Comparison of ENCODE assay signal across 17 cellular contexts in the genomic region with DNA sequence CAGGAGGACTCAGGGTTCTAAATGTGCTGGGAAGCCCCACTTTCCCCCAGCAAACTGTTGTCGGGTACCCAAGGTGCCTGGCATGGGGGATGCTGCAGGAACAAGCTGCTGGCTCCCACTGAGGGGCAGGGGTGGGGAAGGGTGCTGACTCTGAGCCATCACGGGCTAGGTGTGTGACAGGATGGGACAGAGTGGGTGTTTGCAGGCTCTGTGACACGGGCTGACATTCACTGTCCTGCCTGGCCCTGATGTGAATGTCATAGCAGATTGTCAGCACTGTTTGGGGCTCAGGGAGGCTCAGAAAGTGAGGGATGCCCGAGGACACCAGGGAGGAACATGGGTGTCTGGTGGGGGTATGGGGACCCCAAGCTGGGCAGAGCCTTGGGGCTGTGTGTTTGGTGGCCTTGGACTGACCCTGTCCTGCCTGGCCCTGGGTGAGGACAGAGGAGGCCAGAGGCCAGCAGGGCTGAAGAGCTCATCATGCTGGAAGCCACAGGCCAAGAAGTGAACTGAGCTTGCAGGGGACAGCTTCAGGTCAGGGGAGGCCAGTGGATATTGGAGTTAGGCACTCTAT. TPM values are rescaled to one million over a fixed set of nuclear protein-coding genes. Genes with fewer than 3 reads are reported as not detected.
DNase-seq lines count a peak whose midpoint lies in the region; ATAC-seq and TF ChIP-seq lines count a peak whose summit lies in the region.
"Had no signal": no experiment of that assay in that cellular context is flagged by ENCODE, and none has a peak within 500 bp of the region (broad histone marks: within the 10 kb centered on the region; RNA-seq: fewer than 3 reads in every experiment).

No MANE protein-coding gene starts in this region.

- H3K36me3 ChIP-seq in BLaER1 (no peaks in the 10 kb centered on the region), neuronal stem cell (replicated peaks in 1 of 2; ENCODE audit: control insufficient read depth in 2 of 2, insufficient read depth in 2 of 2, low read length in 2 of 2) (no peaks in the 10 kb centered on the region)
- H3K36me3 ChIP-seq: vagina had no signal

- no peak for DNase-seq in activated CD8-positive, alpha-beta T cell treated with anti-CD3 and anti-CD28 coated beads, Interleukin-2, amount 10 ng/mL, durations not matched to agents 7 days and 5 days
- DNase-seq in left cardiac atrium = peak; percentile 32
- no peak for DNase-seq in neuronal stem cell (ENCODE audit: low spot score)
- DNase-seq in NCI-H146 treated with DMSO at 0.1 percent for 48 hours (lab: John Stamatoyannopoulos, UW; ENCODE audit: unreplicated experiment) = no peak
- DNase-seq in amniotic stem cell (lab: John Stamatoyannopoulos, UW) = no peak
- no peak for DNase-seq in foreskin keratinocyte
- DNase-seq: activated B cell treated with CpG ODN at 0.5 μM for 24 hours; activated naive CD4-positive, alpha-beta T cell treated with anti-CD3 and anti-CD28 coated beads, Interleukin-2, amount 50 U/mL, for 16 hours; foreskin melanocyte; mammary epithelial cell; NCI-H2171; stimulated activated naive CD4-positive, alpha-beta T cell had no signal

- ATAC-seq in activated CD8-positive, alpha-beta T cell treated with anti-CD3 and anti-CD28 coated beads, Interleukin-2, amount 10 ng/mL, durations not matched to agents 7 days and 5 days = peak; percentile 16
- peak; percentile 14 to 31 for ATAC-seq in left cardiac atrium
- no peak for ATAC-seq in GM19351 (IDR thresholded peaks at IDR 0.05; ENCODE audit: unreplicated experiment)
- no peak for ATAC-seq in foreskin keratinocyte

- H4K91ac ChIP-seq in neuronal stem cell (ENCODE audit: low read depth, low read length, poor library complexity) = no peak overlapping the region

- no peak overlapping the region for H3K4ac ChIP-seq in neuronal stem cell (ENCODE audit: low read length)

- H3K4me2 ChIP-seq in BLaER1 (peak overlapping the region; percentile 96), neuronal stem cell (ENCODE audit: insufficient read depth, low read length, poor library complexity, severe bottlenecking) (no peak overlapping the region)

- H2BK15ac ChIP-seq in neuronal stem cell (ENCODE audit: low read length) = no peak overlapping the region

- no peaks in the 10 kb centered on the region for H3K9me3 Mint-ChIP-seq in activated CD8-positive, alpha-beta T cell treated with anti-CD3 and anti-CD28 coated beads, Interleukin-2, amount 10 ng/mL, durations not matched to agents 7 days and 5 days (ENCODE audit: insufficient read depth)
- H3K9me3 Mint-ChIP-seq: activated B cell treated with CpG ODN at 0.5 μM for 24 hours had no signal

- H3K36me3 Mint-ChIP-seq in activated CD8-positive, alpha-beta T cell treated with anti-CD3 and anti-CD28 coated beads, Interleukin-2, amount 10 ng/mL, durations not matched to agents 7 days and 5 days (ENCODE audit: low read depth) = no peaks in the 10 kb centered on the region

- CTCF ChIA-PET in activated CD8-positive, alpha-beta T cell treated with anti-CD3 and anti-CD28 coated beads, Interleukin-2, amount 10 ng/mL, durations not matched to agents 7 days and 5 days (lab: Charles Lee) = interaction anchor here (1.0 kb wide), 1 partner anchor 44 kb away, joined by 3 read pairs; no protein-coding TSS in a partner anchor

- H4K20me1 ChIP-seq in BLaER1 = peaks cover 41% of the 10 kb centered on the region

- H3K23ac ChIP-seq in neuronal stem cell (ENCODE audit: low read depth, low read length, poor library complexity) = no peak overlapping the region

- H3K9me3 ChIP-seq in BLaER1 = no peaks in the 10 kb centered on the region
- H3K9me3 ChIP-seq in neuronal stem cell (replicated peaks in 1 of 2; ENCODE audit: control insufficient read depth in 2 of 2, insufficient read depth in 1 of 2, low read depth in 1 of 2, low read length in 2 of 2) = no peaks in the 10 kb centered on the region
- H3K9me3 ChIP-seq: vagina had no signal

- peak overlapping the region; percentile 10 for H2BK120ac ChIP-seq in neuronal stem cell (ENCODE audit: low read depth, low read length)

- intact Hi-C loops in left cardiac atrium (cut with DNase I) = no loop called here

- peak overlapping the region; percentile 68 for H3K27ac ChIP-seq in BLaER1
- H3K27ac ChIP-seq in neuronal stem cell (replicated peaks; ENCODE audit: low read length) = no peak overlapping the region
- no peak overlapping the region for H3K27ac ChIP-seq in foreskin keratinocyte
- H3K27ac ChIP-seq: vagina had no signal

- peak overlapping the region; percentile 76 for H3K18ac ChIP-seq in neuronal stem cell (ENCODE audit: low read length)

- H2AK5ac ChIP-seq in neuronal stem cell (ENCODE audit: low read depth, low read length) = peak overlapping the region; percentile 98

- H3K4me3 ChIP-seq in BLaER1 = no peak overlapping the region; the same call in 1 of the 2 replicates
- no peak overlapping the region for H3K4me3 ChIP-seq in neuronal stem cell (ENCODE audit: low read length in 2 of 2)
- H3K4me3 ChIP-seq: vagina had no signal

- no peak overlapping the region for H3K14ac ChIP-seq in neuronal stem cell (ENCODE audit: low read length)

- no CpG with 5 or more reads among the region's 4 CpGs for WGBS in neuronal stem cell (ENCODE audit: extremely low coverage in 2 of 2, insufficient read length in 2 of 2, insufficient replicate concordance in 1 of 2), 2 donors

- H3K27ac Mint-ChIP-seq in activated CD8-positive, alpha-beta T cell treated with anti-CD3 and anti-CD28 coated beads, Interleukin-2, amount 10 ng/mL, durations not matched to agents 7 days and 5 days = peak overlapping the region; percentile 0
- H3K27ac Mint-ChIP-seq: activated B cell treated with CpG ODN at 0.5 μM for 24 hours had no signal

- peaks cover 6% of the 10 kb centered on the region for H3K4me1 Mint-ChIP-seq in activated CD8-positive, alpha-beta T cell treated with anti-CD3 and anti-CD28 coated beads, Interleukin-2, amount 10 ng/mL, durations not matched to agents 7 days and 5 days (ENCODE audit: low read depth)
- H3K4me1 Mint-ChIP-seq: activated B cell treated with CpG ODN at 0.5 μM for 24 hours had no signal

- H3K27me3 Mint-ChIP-seq in activated CD8-positive, alpha-beta T cell treated with anti-CD3 and anti-CD28 coated beads, Interleukin-2, amount 10 ng/mL, durations not matched to agents 7 days and 5 days (ENCODE audit: low read depth) = no peaks in the 10 kb centered on the region

- POLR2A ChIA-PET in activated CD8-positive, alpha-beta T cell treated with anti-CD3 and anti-CD28 coated beads, Interleukin-2, amount 10 ng/mL, durations not matched to agents 7 days and 5 days (lab: Charles Lee) = no interaction called here

- no peak overlapping the region for H2AFZ ChIP-seq in neuronal stem cell (ENCODE audit: low read length)

- H3K27me3 ChIP-seq in BLaER1 = no peaks in the 10 kb centered on the region
- H3K27me3 ChIP-seq in neuronal stem cell (ENCODE audit: control insufficient read depth in 3 of 3, insufficient read depth in 3 of 3, low read depth in 1 of 3, low read length in 3 of 3) = peaks cover 0 to 3% (median 0%) of the 10 kb centered on the region in 3 experiments
- H3K27me3 ChIP-seq in foreskin keratinocyte = peaks cover 3% of the 10 kb centered on the region
- H3K27me3 ChIP-seq: vagina had no signal

- peak overlapping the region; percentile 95 for H2BK5ac ChIP-seq in neuronal stem cell (ENCODE audit: low read length)

- H4K8ac ChIP-seq in neuronal stem cell (ENCODE audit: low read depth, low read length) = no peak overlapping the region

- H3K4me1 ChIP-seq in BLaER1 (peaks cover 85% of the 10 kb centered on the region), neuronal stem cell (ENCODE audit: control insufficient read depth in 2 of 2, insufficient read depth in 1 of 2, low read depth in 1 of 2, low read length in 2 of 2) (peaks cover 50% of the 10 kb centered on the region in 2 donors), foreskin keratinocyte (no peaks in the 10 kb centered on the region)

- peaks cover 10% of the 10 kb centered on the region for H3K79me1 ChIP-seq in neuronal stem cell (ENCODE audit: low read depth, low read length)

- no peak overlapping the region for H2BK12ac ChIP-seq in neuronal stem cell (ENCODE audit: low read length)

- no peak for TF ChIP-seq CTCF in foreskin keratinocyte (conservative IDR thresholded peaks at IDR 0.05)

- peak overlapping the region; percentile 48; the same call in 1 of the 2 replicates for H3K9ac ChIP-seq in BLaER1
- no peak overlapping the region for H3K9ac ChIP-seq in neuronal stem cell (ENCODE audit: low read depth, low read length, poor library complexity)

- no peak overlapping the region for H3K4me3 Mint-ChIP-seq in activated CD8-positive, alpha-beta T cell treated with anti-CD3 and anti-CD28 coated beads, Interleukin-2, amount 10 ng/mL, durations not matched to agents 7 days and 5 days
- H3K4me3 Mint-ChIP-seq: activated B cell treated with CpG ODN at 0.5 μM for 24 hours had no signal

RNA-seq across cellular contexts. Expression of a gene that starts 20.6 kb away (rescaled TPM):
- total RNA-seq in activated CD8-positive, alpha-beta T cell treated with anti-CD3 and anti-CD28 coated beads, Interleukin-2, amount 10 ng/mL, durations not matched to agents 7 days and 5 days = not detected
- total RNA-seq in left cardiac atrium = 100 to 1,000 TPM; 174 to 175 TPM
- 22.1 TPM for polyA plus RNA-seq in neuronal stem cell (2013, experiment 1 of 2)
- 22.8 TPM for polyA plus RNA-seq in neuronal stem cell (2013, experiment 2 of 2)
- 0.04 and 0.14 TPM in 2 replicates for total RNA-seq in foreskin keratinocyte
- 0.10 TPM in 1 of 2 replicates, not detected in the other for polyA plus RNA-seq in foreskin keratinocyte
- total RNA-seq: RPMI7951 had no signal
- polyA plus RNA-seq: AG04450 had no signal

Comparison
In these comparisons a context has a peak if more than half of its experiments do, and no peak if none do; other contexts are left out.
1. ATAC-seq: peak in activated CD8-positive, alpha-beta T cell treated with anti-CD3 and anti-CD28 coated beads, Interleukin-2, amount 10 ng/mL, durations not matched to agents 7 days and 5 days (single experiment) and left cardiac atrium (2 of 2); none in GM19351 (single experiment) and foreskin keratinocyte (single experiment).
2. RNA of a gene that starts 20.6 kb away (total RNA-seq): 174 to 175 TPM in left cardiac atrium; not detected in activated CD8-positive, alpha-beta T cell treated with anti-CD3 and anti-CD28 coated beads, Interleukin-2, amount 10 ng/mL, durations not matched to agents 7 days and 5 days and 0.04 to 0.14 TPM in foreskin keratinocyte; every median in the first group is over 100 times any median in the second.